In the genomic region with DNA sequence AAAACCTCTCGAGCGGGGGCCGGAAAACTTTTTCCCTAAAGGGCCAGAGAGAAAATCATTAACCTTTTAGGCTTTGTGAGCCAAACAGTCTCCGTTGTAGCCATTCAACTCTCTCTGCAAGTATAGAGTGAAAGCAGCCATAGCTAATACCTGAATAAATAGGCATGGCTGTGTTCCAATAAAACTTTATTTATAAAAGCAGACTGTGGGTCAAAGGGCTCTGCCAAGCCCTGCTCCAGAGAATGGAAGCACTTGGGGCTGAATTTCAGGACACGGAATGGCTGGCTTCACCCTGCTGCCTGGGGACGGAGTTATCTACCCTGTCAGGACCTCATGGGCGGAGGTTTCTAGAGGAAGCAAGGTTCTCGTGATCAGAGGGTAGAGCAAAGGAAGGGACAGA, we compare ENCODE assay signal across 14 cellular contexts.
A peak's percentile ranks its signal among the peaks of the same experiment; 100 is the strongest.
DNase-seq lines count a peak whose midpoint lies in the region; ATAC-seq, FAIRE-seq and TF ChIP-seq lines count a peak whose summit lies in the region.
"Had no signal": no experiment of that assay in that cellular context is flagged by ENCODE, and none has a peak within 500 bp of the region (broad histone marks: within the 10 kb centered on the region; RNA-seq: fewer than 3 reads in every experiment).

No MANE protein-coding gene starts in this region.

- in situ Hi-C loops in K562 (cut with MboI), result no loop called here

- BruUV-seq in K562 (replicated peaks; lab: Mats Ljungman, UMichigan), result no TSS peak

- WGBS in K562 (ENCODE audit: insufficient coverage, low coverage, missing lambda C conversion rate), result 24% methylated on average over 8 of the region's 8 CpGs
- 87 to 93% methylated on average over 5 to 7 of the region's 8 CpGs for WGBS in mesodermal cell (ENCODE audit: insufficient coverage in 2 of 2), 2 experiments
- WGBS in sigmoid colon, 2 donors, result 89 to 94% methylated on average over 8 of the region's 8 CpGs
- 96 to 98% methylated on average over 8 of the region's 8 CpGs for WGBS in pancreas, 2 donors
- WGBS in thyroid gland, 2 donors, result 95 to 96% methylated on average over 8 of the region's 8 CpGs

- peaks cover 51% of the 10 kb centered on the region for H4K20me1 ChIP-seq in K562 (replicated peaks; ENCODE audit: control insufficient read depth, insufficient read depth, low read length)

- CTCF ChIA-PET in K562 (lab: Yijun Ruan, JAX; ENCODE audit: low intra/inter-chr PET ratio), result no interaction called here

- ATAC-seq in K562, result peak; percentile 33; the same call in 2 of the 3 replicates
- no peak for ATAC-seq in pancreas

- no peak for TF ChIP-seq RAD21 in K562 (CRISPR knock-in tag; conservative IDR thresholded peaks at IDR 0.05 in 1 of 2, IDR thresholded peaks at IDR 0.05 in 1 of 2)

- H3K27me3 ChIP-seq in HUES48 (ENCODE audit: control insufficient read depth, insufficient read depth, low read length) (peaks cover 11% of the 10 kb centered on the region), K562 (ENCODE audit: control insufficient read depth in 2 of 2, insufficient read depth in 2 of 2, low read length in 2 of 2) (peaks cover 91 to 95% of the 10 kb centered on the region in 2 experiments), sigmoid colon (no peaks in the 10 kb centered on the region), pancreas (no peaks in the 10 kb centered on the region), thyroid gland (no peaks in the 10 kb centered on the region)

- no peak overlapping the region for H3K4me2 ChIP-seq in K562 (ENCODE audit: insufficient read depth, low read length)
- H3K4me2 ChIP-seq: KMS-11 had no signal

- peak overlapping the region; percentile 75 for H3K27ac ChIP-seq in HUES48 (ENCODE audit: low read depth, low read length)
- no peak overlapping the region for H3K27ac ChIP-seq in K562 (ENCODE audit: extremely low read depth, low read depth, low read length)
- peak overlapping the region; percentile 29 for H3K27ac ChIP-seq in mesodermal cell (ENCODE audit: low read depth, low read length, severe bottlenecking)
- peak overlapping the region in 3 of 4 donors; percentile 48 to 68 (median 55) for H3K27ac ChIP-seq in sigmoid colon
- H3K27ac ChIP-seq in pancreas, result peak overlapping the region in 1 of 4 donors; percentile 44
- no peak overlapping the region for H3K27ac ChIP-seq in thyroid gland
- H3K27ac ChIP-seq: KMS-11 had no signal

- peak overlapping the region; percentile 40; the same call in 1 of the 2 replicates for H3K9ac ChIP-seq in HUES48 (ENCODE audit: low read depth, low read length)
- H3K9ac ChIP-seq in K562 (ENCODE audit: insufficient read depth in 1 of 2, low read depth in 2 of 2, low read length in 2 of 2), result peak overlapping the region in 1 of 2 experiments; percentile 36; a peak in 1 of 4 replicates
- H3K9ac ChIP-seq: KMS-11 had no signal

- H3K36me3 ChIP-seq in HUES48 (ENCODE audit: control insufficient read depth, insufficient read depth, low read length), result no peaks in the 10 kb centered on the region
- no peaks in the 10 kb centered on the region for H3K36me3 ChIP-seq in K562 (ENCODE audit: control insufficient read depth, insufficient read depth, low read length)
- no peaks in the 10 kb centered on the region for H3K36me3 ChIP-seq in mesodermal cell (ENCODE audit: control insufficient read depth, insufficient read depth, low read length)
- H3K36me3 ChIP-seq in sigmoid colon, result no peaks in the 10 kb centered on the region
- H3K36me3 ChIP-seq in pancreas, result no peaks in the 10 kb centered on the region
- H3K36me3 ChIP-seq in thyroid gland, result no peaks in the 10 kb centered on the region

- no peaks in the 10 kb centered on the region for H3K79me2 ChIP-seq in K562 (ENCODE audit: control insufficient read depth, insufficient read depth, low read length)

- peaks cover 20% of the 10 kb centered on the region for H3K4me1 ChIP-seq in HUES48 (ENCODE audit: control insufficient read depth, insufficient read depth, low read length)
- H3K4me1 ChIP-seq in K562 (replicated peaks in 1 of 2; ENCODE audit: control insufficient read depth in 2 of 2, insufficient read depth in 2 of 2, low read length in 2 of 2), result peaks cover 2 to 37% of the 10 kb centered on the region in 2 experiments; a peak in 2 of 5 replicates
- H3K4me1 ChIP-seq in mesodermal cell (ENCODE audit: control insufficient read depth, insufficient read depth, low read length, poor library complexity, severe bottlenecking), result peaks cover 11% of the 10 kb centered on the region
- peaks cover 0 to 31% (median 23%) of the 10 kb centered on the region in 4 donors for H3K4me1 ChIP-seq in sigmoid colon
- H3K4me1 ChIP-seq in pancreas, result no peaks in the 10 kb centered on the region
- peaks cover 17 to 24% of the 10 kb centered on the region in 2 donors for H3K4me1 ChIP-seq in thyroid gland

- peak; percentile 52 for FAIRE-seq in K562 (lab: Jason Lieb, UNC)
- no peak for FAIRE-seq in pancreas (lab: Jason Lieb, UNC)
- FAIRE-seq in frontal cortex (lab: Jason Lieb, UNC), result no peak
- FAIRE-seq: HTR-8/SVneo had no signal

- DNase-seq in K562 (ENCODE audit: extremely low read depth in 1 of 4, low spot score in 3 of 4) (peak in 1 of 4 experiments; percentile 20), sigmoid colon (no peak), NCI-H2196 (lab: John Stamatoyannopoulos, UW; ENCODE audit: unreplicated experiment) (no peak), pancreas (no peak), thyroid gland (no peak), frontal cortex (ENCODE audit: low spot score in 2 of 2) (no peak)
- DNase-seq: AML-193, Calu3, NCI-H1105, NCI-H187 treated with DMSO at 0.1 percent for 48 hours had no signal

- H3K9me3 ChIP-seq in HUES48 (ENCODE audit: control insufficient read depth, insufficient read depth, low read length), result no peaks in the 10 kb centered on the region
- H3K9me3 ChIP-seq in K562 (replicated peaks; ENCODE audit: control insufficient read depth, insufficient read depth, low read depth, low read length), result no peaks in the 10 kb centered on the region
- H3K9me3 ChIP-seq in mesodermal cell (ENCODE audit: control insufficient read depth, low read length), result no peaks in the 10 kb centered on the region
- no peaks in the 10 kb centered on the region for H3K9me3 ChIP-seq in sigmoid colon
- no peaks in the 10 kb centered on the region for H3K9me3 ChIP-seq in pancreas
- no peaks in the 10 kb centered on the region for H3K9me3 ChIP-seq in thyroid gland

- intact Hi-C loops in K562 (cut with micrococcal nuclease) (no loop called here), sigmoid colon (cut with DNase I) (no loop called here), pancreas (cut with DNase I) (no loop called here), thyroid gland (cut with DNase I) (no loop called here)

- no peak for TF ChIP-seq CTCF in K562 (IDR thresholded peaks at IDR 0.05 in 2 of 3, conservative IDR thresholded peaks at IDR 0.05 in 1 of 3; ENCODE audit: insufficient read depth in 2 of 3, low read depth in 1 of 3, low read length in 3 of 3)
- no peak for TF ChIP-seq CTCF in sigmoid colon (IDR thresholded peaks at IDR 0.05)
- no peak for TF ChIP-seq CTCF in pancreas (IDR thresholded peaks at IDR 0.05)
- TF ChIP-seq CTCF in thyroid gland (IDR thresholded peaks at IDR 0.05), result no peak

- POLR2A ChIA-PET in K562 (lab: Yijun Ruan, JAX), result interaction anchor here (0.6 to 1.4 kb wide), 3 partner anchors 9 to 137 kb away, joined by 3 read pairs; no protein-coding TSS in a partner anchor

- no peak overlapping the region for H2AFZ ChIP-seq in K562 (ENCODE audit: low read depth, low read length)

- TF ChIP-seq EP300 in K562 (IDR thresholded peaks at IDR 0.05; ENCODE audit: low read length) (no peak), sigmoid colon (IDR thresholded peaks at IDR 0.05) (no peak)

- peak overlapping the region; percentile 38; the same call in 1 of the 2 replicates for H3K4me3 ChIP-seq in HUES48 (ENCODE audit: low read depth, low read length)
- no peak overlapping the region for H3K4me3 ChIP-seq in K562
- H3K4me3 ChIP-seq in mesodermal cell (ENCODE audit: extremely low read depth, insufficient read depth, low read length, poor library complexity, severe bottlenecking), result no peak overlapping the region
- no peak overlapping the region for H3K4me3 ChIP-seq in sigmoid colon
- H3K4me3 ChIP-seq in pancreas, result no peak overlapping the region
- H3K4me3 ChIP-seq in thyroid gland (replicated peaks in 1 of 3), result no peak overlapping the region

- no peaks in the 10 kb centered on the region for H3K9me1 ChIP-seq in K562 (ENCODE audit: control insufficient read depth, insufficient read depth, low read length)

- TF ChIP-seq POLR2A in K562 (conservative IDR thresholded peaks at IDR 0.05) (no peak), sigmoid colon (IDR thresholded peaks at IDR 0.05) (no peak), thyroid gland (IDR thresholded peaks at IDR 0.05) (no peak)

TF ChIP-seq in K562, 482 proteins besides CTCF, POLR2A, EP300 and RAD21 (continues in another document):
- TF ChIP-seq FOS (IDR thresholded peaks at IDR 0.05; ENCODE audit: extremely low read depth, insufficient read length) (no peak), NR2C2 (CRISPR knock-in tag; IDR thresholded peaks at IDR 0.05) (no peak), NR2C2 (tag; IDR thresholded peaks at IDR 0.05) (peak; percentile 76), NR3C1 (CRISPR knock-in tag; IDR thresholded peaks at IDR 0.05) (no peak), ZNF766 (CRISPR knock-in tag; conservative IDR thresholded peaks at IDR 0.05) (peak; percentile 81), ZNF354B (CRISPR knock-in tag; IDR thresholded peaks at IDR 0.05) (no peak), STAT5A (IDR thresholded peaks at IDR 0.05; ENCODE audit: borderline replicate concordance, low read length) (no peak), DACH1 (IDR thresholded peaks at IDR 0.05; ENCODE audit: partially characterized antibody) (no peak), ELF2 (CRISPR knock-in tag; IDR thresholded peaks at IDR 0.05) (no peak)

Comparison
In these comparisons a context has a peak if more than half of its experiments do, and no peak if none do; other contexts are left out.
1. H3K27ac ChIP-seq: peak in HUES48 (single experiment), mesodermal cell (single experiment) and sigmoid colon (3 of 4); none in K562 (single experiment) and thyroid gland (0 of 3).